In the genomic region with DNA sequence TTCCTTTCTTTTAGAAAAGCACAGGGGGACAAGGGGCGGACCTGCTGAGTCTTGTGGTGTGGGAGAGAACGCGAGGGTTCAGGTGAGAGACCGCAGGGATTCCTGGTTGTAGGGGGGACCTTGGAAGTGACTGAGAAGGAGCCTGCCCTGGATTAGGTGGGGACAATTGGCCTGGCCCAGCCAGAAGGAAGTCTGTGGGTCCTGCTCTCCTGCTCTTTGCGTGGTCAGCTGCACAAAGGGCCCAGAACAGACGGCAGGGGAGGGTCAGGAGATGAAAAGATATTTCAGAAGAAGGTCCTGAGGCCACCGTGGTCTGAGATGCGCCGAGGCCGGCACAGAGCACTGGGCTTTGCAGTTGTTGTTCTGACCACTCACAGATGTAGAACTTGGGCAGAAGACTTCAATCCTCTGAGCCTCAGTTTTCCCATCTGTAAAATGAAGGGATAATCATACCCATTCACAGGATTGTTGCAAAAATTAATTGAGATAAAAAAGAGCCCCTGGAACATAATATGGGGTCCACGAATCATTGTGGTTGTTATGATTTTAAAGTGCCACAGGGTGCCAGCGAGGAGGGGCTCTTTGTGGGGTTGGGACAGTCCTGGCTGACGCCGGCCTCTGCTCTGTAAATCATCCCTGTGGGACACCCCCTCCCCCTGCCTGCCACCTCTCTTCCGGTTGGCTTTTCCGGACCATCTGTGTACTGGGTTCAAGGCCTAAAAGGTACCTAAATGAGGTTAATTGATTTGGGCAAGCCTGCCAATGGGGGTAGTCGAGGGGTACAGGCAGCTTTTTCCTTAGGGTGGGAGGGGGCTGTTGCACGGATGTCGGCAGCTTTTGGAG, we compare ENCODE assay signal across 9 cellular contexts. TPM values are rescaled to one million over a fixed set of nuclear protein-coding genes. Genes with fewer than 3 reads are reported as not detected.
DNase-seq lines count a peak whose midpoint lies in the region; ATAC-seq, FAIRE-seq and TF ChIP-seq lines count a peak whose summit lies in the region.
"Had no signal": no experiment of that assay in that cellular context is flagged by ENCODE, and none has a peak within 500 bp of the region (broad histone marks: within the 10 kb centered on the region; RNA-seq: fewer than 3 reads in every experiment).

No MANE protein-coding gene starts in this region.

- H3K36me3 Mint-ChIP-seq in effector memory CD8-positive, alpha-beta T cell (ENCODE audit: insufficient read depth) = peaks cover 38% of the 10 kb centered on the region
- H3K36me3 Mint-ChIP-seq in osteocyte (ENCODE audit: unreplicated experiment) = no peaks in the 10 kb centered on the region

- H3K4me2 ChIP-seq in OCI-LY3 (ENCODE audit: low read length) = peak overlapping the region; percentile 91

- TF ChIP-seq CTCF in OCI-LY3 (IDR thresholded peaks at IDR 0.05; ENCODE audit: low read depth, low read length) (no peak), osteocyte (IDR thresholded peaks at IDR 0.05) (no peak)

- no peaks in the 10 kb centered on the region for H3K9me3 ChIP-seq in OCI-LY3 (ENCODE audit: insufficient read depth, low read length)

- H3K4me1 Mint-ChIP-seq in effector memory CD8-positive, alpha-beta T cell (ENCODE audit: low read depth in 2 of 2) = peaks cover 67 to 72% of the 10 kb centered on the region in 2 donors
- peaks cover 62% of the 10 kb centered on the region for H3K4me1 Mint-ChIP-seq in osteocyte (ENCODE audit: unreplicated experiment)

- no peak overlapping the region for H3K27ac ChIP-seq in OCI-LY3 (ENCODE audit: low read length)

- DNase-seq in COLO668 (lab: John Stamatoyannopoulos, UW; ENCODE audit: unreplicated experiment) (peak; percentile 24), osteocyte (ENCODE audit: extremely low spot score, unreplicated experiment) (no peak), NCI-H748 treated with DMSO at 0.1 percent for 48 hours (lab: John Stamatoyannopoulos, UW) (no peak), NCI-H524 (lab: John Stamatoyannopoulos, UW) (no peak), frontal cortex (ENCODE audit: low spot score in 2 of 2) (no peak)
- DNase-seq in effector memory CD8-positive, alpha-beta T cell = no peak

- H3K9ac ChIP-seq in OCI-LY3 (ENCODE audit: low read length) = peak overlapping the region; percentile 79

- H3K27me3 ChIP-seq in OCI-LY3 (ENCODE audit: low read depth, low read length) = peaks cover 3% of the 10 kb centered on the region; the same call in 1 of the 2 replicates

- no peak for FAIRE-seq in frontal cortex (lab: Jason Lieb, UNC)
- FAIRE-seq: endometrium had no signal

- H2AFZ ChIP-seq in OCI-LY3 (ENCODE audit: low read depth, low read length) = no peak overlapping the region

- H4K20me1 ChIP-seq in OCI-LY3 (ENCODE audit: insufficient read depth, low read length) = peaks cover 26% of the 10 kb centered on the region

- no peak for ATAC-seq in effector memory CD8-positive, alpha-beta T cell (replicated peaks)
- no peak for ATAC-seq in HG03565 (IDR thresholded peaks at IDR 0.05; ENCODE audit: unreplicated experiment)

- no peaks in the 10 kb centered on the region for H3K9me3 Mint-ChIP-seq in effector memory CD8-positive, alpha-beta T cell
- no peaks in the 10 kb centered on the region for H3K9me3 Mint-ChIP-seq in osteocyte (ENCODE audit: unreplicated experiment)

- H3K4me3 Mint-ChIP-seq in effector memory CD8-positive, alpha-beta T cell = peak overlapping the region; percentile 86 to 90
- peak overlapping the region; percentile 75 for H3K4me3 Mint-ChIP-seq in osteocyte (ENCODE audit: unreplicated experiment)

- H3K79me2 ChIP-seq in OCI-LY3 (ENCODE audit: low read length) = peaks cover 56% of the 10 kb centered on the region

- H3K27ac Mint-ChIP-seq in effector memory CD8-positive, alpha-beta T cell = peak overlapping the region; percentile 98
- H3K27ac Mint-ChIP-seq in osteocyte (ENCODE audit: unreplicated experiment) = peak overlapping the region; percentile 17

- H3K27me3 Mint-ChIP-seq in effector memory CD8-positive, alpha-beta T cell = no peaks in the 10 kb centered on the region
- no peaks in the 10 kb centered on the region for H3K27me3 Mint-ChIP-seq in osteocyte (ENCODE audit: unreplicated experiment)

- H3K4me1 ChIP-seq in OCI-LY3 (ENCODE audit: low read length) = peaks cover 73% of the 10 kb centered on the region

- H3K4me3 ChIP-seq in OCI-LY3 (ENCODE audit: low read length) = peak overlapping the region; percentile 90

- no peaks in the 10 kb centered on the region for H3K36me3 ChIP-seq in OCI-LY3 (replicated peaks; ENCODE audit: low read depth, low read length)

RNA-seq across cellular contexts. Expression of gene LPIN1, which starts 1.8 kb away (rescaled TPM):
- total RNA-seq in osteocyte (24.1 and 26.7 TPM in 2 replicates), frontal cortex (28.1 TPM)
